2 cellular contexts compared by ENCODE assay signal in genomic region chr3:14558029-14558428, GRCh38.
TF ChIP-seq lines count a peak whose summit lies in the region.

No MANE protein-coding gene starts in this region.

TF ChIP-seq in HepG2, 621 proteins besides CTCF, POLR2A, EP300 and RAD21:
- TF ChIP-seq TEF (CRISPR knock-in tag; IDR thresholded peaks at IDR 0.05) (no peak), ZNF768 (CRISPR knock-in tag; IDR thresholded peaks at IDR 0.05) (peak; percentile 88)

TF ChIP-seq in IMR-90, 13 proteins besides CTCF, POLR2A, EP300 and RAD21:
- TF ChIP-seq MXI1 (IDR thresholded peaks at IDR 0.05; ENCODE audit: borderline replicate concordance, low read depth, low read length) = no peak
- TF ChIP-seq ELK1 (IDR thresholded peaks at IDR 0.05; ENCODE audit: borderline replicate concordance, low read depth, low read length) = no peak
- TF ChIP-seq FOS (IDR thresholded peaks at IDR 0.05; ENCODE audit: low read depth, low read length) = no peak
- no peak for TF ChIP-seq RFX5 (IDR thresholded peaks at IDR 0.05; ENCODE audit: low read depth, low read length)
- TF ChIP-seq SMC3 (IDR thresholded peaks at IDR 0.05; ENCODE audit: low read depth, low read length) = no peak
- TF ChIP-seq MAFK (IDR thresholded peaks at IDR 0.05; ENCODE audit: low read depth, low read length) = no peak
- TF ChIP-seq USF2 (IDR thresholded peaks at IDR 0.05; ENCODE audit: low read depth, low read length) = no peak
- TF ChIP-seq RCOR1 (IDR thresholded peaks at IDR 0.05; ENCODE audit: insufficient replicate concordance, low read length) = no peak
- no peak for TF ChIP-seq MAZ (IDR thresholded peaks at IDR 0.05; ENCODE audit: borderline replicate concordance, low read depth, low read length)
